In the genomic region with DNA sequence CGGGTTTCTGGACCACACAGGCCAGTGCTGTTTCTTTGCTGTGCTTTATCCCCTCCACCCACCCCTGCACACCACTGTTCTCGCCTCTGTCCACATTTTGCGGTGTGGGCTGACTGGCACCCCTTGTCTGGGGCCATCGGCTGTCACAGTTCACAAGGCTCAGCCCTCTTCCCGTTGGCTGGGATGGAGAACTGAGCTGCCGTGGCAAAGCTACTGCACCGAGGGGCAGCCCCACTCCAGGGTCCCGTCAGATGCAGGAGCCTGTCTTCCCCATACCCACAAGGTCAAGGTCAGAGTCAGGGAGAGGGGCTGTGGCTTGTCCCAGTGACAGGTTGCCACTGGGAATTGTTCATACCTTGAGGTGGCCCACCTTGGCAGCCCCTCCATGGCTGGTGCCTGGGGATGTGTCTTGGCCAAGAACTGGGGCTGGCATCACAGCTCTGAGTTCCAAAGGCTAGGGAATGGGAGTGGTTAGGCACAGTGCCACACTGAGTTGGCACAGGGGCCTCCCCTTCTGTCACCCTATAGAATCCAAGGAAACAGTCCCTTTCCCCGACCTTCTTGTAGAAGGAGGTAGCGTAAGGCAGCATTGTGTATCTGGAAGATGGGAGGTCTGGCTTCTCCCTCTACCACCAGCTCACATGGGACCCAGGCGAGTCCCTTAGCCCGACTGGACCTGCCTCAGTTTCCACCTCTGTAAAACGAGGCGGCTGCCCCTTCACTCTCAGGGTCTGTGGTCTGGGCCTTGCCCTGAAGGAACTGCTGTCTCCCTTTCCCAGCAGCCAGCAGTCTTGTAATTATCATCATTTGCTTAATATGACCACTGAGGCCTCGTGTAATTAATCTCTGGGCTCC, we compare ENCODE assay signal across 8 cellular contexts. TPM values are rescaled to one million over a fixed set of nuclear protein-coding genes. Genes with fewer than 3 reads are reported as not detected.
DNase-seq lines count a peak whose midpoint lies in the region; ATAC-seq, FAIRE-seq and TF ChIP-seq lines count a peak whose summit lies in the region.

No MANE protein-coding gene starts in this region.

- no peaks in the 10 kb centered on the region for H3K27me3 ChIP-seq in right cardiac atrium (ENCODE audit: control insufficient read depth, insufficient read depth)

- peak; percentile 54 for DNase-seq in HT-29 (ENCODE audit: low spot score)
- no peak for DNase-seq in activated T-helper 1 cell treated with anti-CD3 and anti-CD28 coated beads, Interleukin-12 subunit alpha, Interleukin-12 subunit beta, Interleukin-2, Interleukin-4 antibody, amounts not matched to agents 30 ng/mL and 10 ng/mL and 1 ng/mL, durations not matched to agents 14 hours and 24 hours and 36 hours (ENCODE audit: low spot score)
- peak; percentile 43 to 79 (median 64) for DNase-seq in right cardiac atrium
- peak; percentile 56 for DNase-seq in stimulated activated naive CD8-positive, alpha-beta T cell treated with anti-CD3 and anti-CD28 coated beads, Interleukin-15, Interleukin-2, amounts not matched to agents 100 U/mL and 50 U/mL, for 24 hours
- no peak for DNase-seq in stimulated activated naive CD4-positive, alpha-beta T cell treated with Interleukin-2 at 50 U/mL for 16 hours (lab: John Stamatoyannopoulos, UW)
- no peak for DNase-seq in NCI-H128 (lab: John Stamatoyannopoulos, UW; ENCODE audit: unreplicated experiment)
- no peak for DNase-seq in GDM1 (lab: John Stamatoyannopoulos, UW)
- no peak for DNase-seq in D721Med (ENCODE audit: insufficient read length, low spot score)

- FAIRE-seq in D721Med (lab: Jason Lieb, UNC), result no peak

- H3K9me3 Mint-ChIP-seq in activated T-helper 1 cell treated with anti-CD3 and anti-CD28 coated beads, Interleukin-12 subunit alpha, Interleukin-12 subunit beta, Interleukin-2, Interleukin-4 antibody, amounts not matched to agents 30 ng/mL and 10 ng/mL and 1 ng/mL, durations not matched to agents 14 hours and 24 hours and 36 hours, result no peaks in the 10 kb centered on the region

- H3K4me1 Mint-ChIP-seq in activated T-helper 1 cell treated with anti-CD3 and anti-CD28 coated beads, Interleukin-12 subunit alpha, Interleukin-12 subunit beta, Interleukin-2, Interleukin-4 antibody, amounts not matched to agents 30 ng/mL and 10 ng/mL and 1 ng/mL, durations not matched to agents 14 hours and 24 hours and 36 hours (ENCODE audit: low read depth), result peaks cover 71% of the 10 kb centered on the region

- H3K4me3 ChIP-seq in right cardiac atrium (ENCODE audit: low read length), result peak overlapping the region; percentile 3

- peaks cover 38% of the 10 kb centered on the region for H3K4me1 ChIP-seq in right cardiac atrium (ENCODE audit: control insufficient read depth, insufficient read depth, low read length)

- H3K4me3 Mint-ChIP-seq in activated T-helper 1 cell treated with anti-CD3 and anti-CD28 coated beads, Interleukin-12 subunit alpha, Interleukin-12 subunit beta, Interleukin-2, Interleukin-4 antibody, amounts not matched to agents 30 ng/mL and 10 ng/mL and 1 ng/mL, durations not matched to agents 14 hours and 24 hours and 36 hours, result peak overlapping the region; percentile 96

- H3K27me3 Mint-ChIP-seq in activated T-helper 1 cell treated with anti-CD3 and anti-CD28 coated beads, Interleukin-12 subunit alpha, Interleukin-12 subunit beta, Interleukin-2, Interleukin-4 antibody, amounts not matched to agents 30 ng/mL and 10 ng/mL and 1 ng/mL, durations not matched to agents 14 hours and 24 hours and 36 hours (ENCODE audit: insufficient read depth), result no peaks in the 10 kb centered on the region

- intact Hi-C loops in activated T-helper 1 cell treated with anti-CD3 and anti-CD28 coated beads, Interleukin-12 subunit alpha, Interleukin-12 subunit beta, Interleukin-2, Interleukin-4 antibody, amounts not matched to agents 30 ng/mL and 10 ng/mL and 1 ng/mL, durations not matched to agents 14 hours and 24 hours and 36 hours (cut with micrococcal nuclease), result loop anchor here (1.0 to 5.0 kb wide), 4 partner anchors 29 to 238 kb away; partner anchors contain the start of genes CDK2AP2, PITPNM1, PPP1CA and TBC1D10C
- intact Hi-C loops in right cardiac atrium (cut with DNase I), result loop anchor here in 1 of 4 donors (5.0 kb wide), 1 partner anchor 48 kb away; no protein-coding TSS in a partner anchor

- ATAC-seq in right cardiac atrium, result no peak
- no peak for ATAC-seq in stimulated activated naive CD8-positive, alpha-beta T cell treated with anti-CD3 and anti-CD28 coated beads, Interleukin-15, Interleukin-2, amounts not matched to agents 100 U/mL and 50 U/mL, for 24 hours

- H3K36me3 Mint-ChIP-seq in activated T-helper 1 cell treated with anti-CD3 and anti-CD28 coated beads, Interleukin-12 subunit alpha, Interleukin-12 subunit beta, Interleukin-2, Interleukin-4 antibody, amounts not matched to agents 30 ng/mL and 10 ng/mL and 1 ng/mL, durations not matched to agents 14 hours and 24 hours and 36 hours (ENCODE audit: low read depth), result peaks cover 48% of the 10 kb centered on the region

- peak overlapping the region; percentile 40 for H3K27ac ChIP-seq in right cardiac atrium (ENCODE audit: low read length)

- no peaks in the 10 kb centered on the region for H3K9me3 ChIP-seq in right cardiac atrium (ENCODE audit: control insufficient read depth, low read length)

- 22% methylated on average over 15 of the region's 15 CpGs for WGBS in right cardiac atrium

- H3K27ac Mint-ChIP-seq in activated T-helper 1 cell treated with anti-CD3 and anti-CD28 coated beads, Interleukin-12 subunit alpha, Interleukin-12 subunit beta, Interleukin-2, Interleukin-4 antibody, amounts not matched to agents 30 ng/mL and 10 ng/mL and 1 ng/mL, durations not matched to agents 14 hours and 24 hours and 36 hours, result peak overlapping the region; percentile 96

- no peak for TF ChIP-seq CTCF in D721Med (IDR thresholded peaks at IDR 0.05; ENCODE audit: insufficient read depth, missing control alignments)

RNA-seq across cellular contexts. Expression of gene GRK2, which starts 3.4 kb away (rescaled TPM):
- total RNA-seq in HT-29 (2014; rRNA removed; shearing (Covaris generic)), result 270 and 294 TPM in 2 replicates
- total RNA-seq in activated T-helper 1 cell treated with anti-CD3 and anti-CD28 coated beads, Interleukin-12 subunit alpha, Interleukin-12 subunit beta, Interleukin-2, Interleukin-4 antibody, amounts not matched to agents 30 ng/mL and 10 ng/mL and 1 ng/mL, durations not matched to agents 14 hours and 24 hours and 36 hours, result 249 and 250 TPM in 2 replicates
- 10 to 100 TPM; 50.4 to 56.5 (median 52.5) TPM for total RNA-seq in right cardiac atrium
- 56.6 TPM for polyA plus RNA-seq in right cardiac atrium

RNA-seq across cellular contexts. Expression of gene ANKRD13D, which starts 19.5 kb away (rescaled TPM):
- 100 and 107 TPM in 2 replicates for total RNA-seq in HT-29 (2014; rRNA removed; shearing (Covaris generic))
- 124 and 129 TPM in 2 replicates for total RNA-seq in activated T-helper 1 cell treated with anti-CD3 and anti-CD28 coated beads, Interleukin-12 subunit alpha, Interleukin-12 subunit beta, Interleukin-2, Interleukin-4 antibody, amounts not matched to agents 30 ng/mL and 10 ng/mL and 1 ng/mL, durations not matched to agents 14 hours and 24 hours and 36 hours
- total RNA-seq in right cardiac atrium, result 10 to 100 TPM; 20.0 to 25.3 (median 22.8) TPM
- 18.0 TPM for polyA plus RNA-seq in right cardiac atrium

RNA-seq across cellular contexts. Expression of gene SSH3, which starts 33.7 kb away (rescaled TPM):
- 180 TPM in 2 replicates for total RNA-seq in HT-29 (2014; rRNA removed; shearing (Covaris generic))
- 9.2 and 9.4 TPM in 2 replicates for total RNA-seq in activated T-helper 1 cell treated with anti-CD3 and anti-CD28 coated beads, Interleukin-12 subunit alpha, Interleukin-12 subunit beta, Interleukin-2, Interleukin-4 antibody, amounts not matched to agents 30 ng/mL and 10 ng/mL and 1 ng/mL, durations not matched to agents 14 hours and 24 hours and 36 hours
- total RNA-seq in right cardiac atrium, result 10 to 100 TPM; 23.9 to 25.9 (median 25.1) TPM
- 14.9 TPM for polyA plus RNA-seq in right cardiac atrium

Comparison
In these comparisons a context has a peak if more than half of its experiments do, and no peak if none do; other contexts are left out.
1. DNase-seq: peak in HT-29 (single experiment), right cardiac atrium (3 of 3) and stimulated activated naive CD8-positive, alpha-beta T cell treated with anti-CD3 and anti-CD28 coated beads, Interleukin-15, Interleukin-2, amounts not matched to agents 100 U/mL and 50 U/mL, for 24 hours (single experiment); none in activated T-helper 1 cell treated with anti-CD3 and anti-CD28 coated beads, Interleukin-12 subunit alpha, Interleukin-12 subunit beta, Interleukin-2, Interleukin-4 antibody, amounts not matched to agents 30 ng/mL and 10 ng/mL and 1 ng/mL, durations not matched to agents 14 hours and 24 hours and 36 hours (single experiment), stimulated activated naive CD4-positive, alpha-beta T cell treated with Interleukin-2 at 50 U/mL for 16 hours (single experiment), NCI-H128 (single experiment), GDM1 (single experiment) and D721Med (single experiment).